29 cellular contexts compared by ENCODE assay signal in the genomic region with DNA sequence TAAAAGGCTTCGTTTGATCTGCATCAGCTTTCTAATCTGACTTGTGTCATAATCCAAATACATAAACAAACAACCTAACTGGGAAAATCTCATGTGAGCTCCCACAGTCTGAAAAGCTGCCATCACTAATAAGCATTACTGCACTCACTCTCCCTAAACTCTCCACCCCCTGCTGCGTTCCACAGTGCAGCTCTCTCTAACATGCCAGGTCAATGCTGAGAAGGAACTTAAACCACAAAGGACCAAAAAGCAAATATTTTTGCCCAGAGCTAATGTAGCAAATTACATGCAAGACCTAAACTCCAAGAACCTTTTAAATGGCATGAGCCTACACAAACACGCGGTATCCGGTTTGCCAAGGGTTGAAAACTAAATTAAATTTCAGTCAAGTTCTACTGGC.
DNase-seq lines count a peak whose midpoint lies in the region; ATAC-seq, FAIRE-seq and TF ChIP-seq lines count a peak whose summit lies in the region.
"Had no signal": no experiment of that assay in that cellular context is flagged by ENCODE, and none has a peak within 500 bp of the region (broad histone marks: within the 10 kb centered on the region; RNA-seq: fewer than 3 reads in every experiment).

No MANE protein-coding gene starts in this region.

- no peaks in the 10 kb centered on the region for H3K9me1 ChIP-seq in K562 (ENCODE audit: control insufficient read depth, insufficient read depth, low read length)

- H3K9me3 ChIP-seq in K562 (replicated peaks; ENCODE audit: control insufficient read depth, insufficient read depth, low read depth, low read length), result peaks cover 16% of the 10 kb centered on the region
- H3K9me3 ChIP-seq: esophagus squamous epithelium, pancreas, sigmoid colon, transverse colon had no signal

- peaks cover 14 to 50% of the 10 kb centered on the region in 2 experiments for H3K4me1 ChIP-seq in K562 (replicated peaks in 1 of 2; ENCODE audit: control insufficient read depth in 2 of 2, insufficient read depth in 2 of 2, low read length in 2 of 2)
- H3K4me1 ChIP-seq: pancreas had no signal

- no peaks in the 10 kb centered on the region for H3K79me2 ChIP-seq in K562 (ENCODE audit: control insufficient read depth, insufficient read depth, low read length)

- no peaks in the 10 kb centered on the region for H3K27me3 ChIP-seq in K562 (ENCODE audit: control insufficient read depth in 2 of 2, insufficient read depth in 2 of 2, low read length in 2 of 2)
- H3K27me3 ChIP-seq: BLaER1 treated with 17β-estradiol and CSF1 and Interleukin-3, amounts not matched to agents 10 nM and 100 nM; cardiac muscle cell; esophagus squamous epithelium; heart right ventricle; pancreas; sigmoid colon; transverse colon had no signal

- in situ Hi-C loops in K562 (cut with MboI), result no loop called here

- H3K36me3 ChIP-seq in K562 (ENCODE audit: control insufficient read depth, insufficient read depth, low read length), result no peaks in the 10 kb centered on the region
- H3K36me3 ChIP-seq: BLaER1 treated with 17β-estradiol and CSF1 and Interleukin-3, amounts not matched to agents 10 nM and 100 nM; cardiac muscle cell; esophagus squamous epithelium; heart right ventricle; pancreas; sigmoid colon; transverse colon had no signal

- no peak for DNase-seq in activated naive CD8-positive, alpha-beta T cell treated with anti-CD3 and anti-CD28 coated beads, Interleukin-2, amount 50 U/mL, for 24 hours
- no peak for DNase-seq in K562 (ENCODE audit: extremely low read depth in 1 of 4, low spot score in 3 of 4)
- DNase-seq in fibroblast of villous mesenchyme (ENCODE audit: low read depth), result peak; percentile 45
- no peak for DNase-seq in NCI-H2196 treated with DMSO at 0.1 percent for 48 hours (lab: John Stamatoyannopoulos, UW; ENCODE audit: unreplicated experiment)
- DNase-seq in NCI-H526 (lab: John Stamatoyannopoulos, UW), result no peak
- no peak for DNase-seq in SKM-1 (lab: John Stamatoyannopoulos, UW; ENCODE audit: unreplicated experiment)
- DNase-seq: activated CD8-positive, alpha-beta T cell treated with anti-CD3 and anti-CD28 coated beads, Interleukin-2, amount 10 ng/mL, durations not matched to agents 7 days and 5 days; activated T-cell treated with anti-CD3 and anti-CD28 coated beads, Interleukin-2, amount 50 U/mL, for 24 hours; effector CD8-positive, alpha-beta T cell; esophagus squamous epithelium; GDM1; heart right ventricle; islet precursor cell; NCI-H748 treated with DMSO at 0.1 percent for 48 hours; pancreas; PC-3; sigmoid colon; stimulated activated CD4-positive, alpha-beta T cell treated with anti-CD3 and anti-CD28 coated beads, Interleukin-2, amount 100 ng/mL, for 48 hours; transverse colon had no signal

- TF ChIP-seq POLR2A in K562 (conservative IDR thresholded peaks at IDR 0.05), result no peak

- no peak overlapping the region for H3K4me3 Mint-ChIP-seq in activated naive CD8-positive, alpha-beta T cell
- H3K4me3 Mint-ChIP-seq in activated naive CD8-positive, alpha-beta T cell treated with anti-CD3 and anti-CD28 coated beads, Interleukin-2, amount 50 U/mL, for 24 hours, result no peak overlapping the region
- H3K4me3 Mint-ChIP-seq: activated CD8-positive, alpha-beta T cell treated with anti-CD3 and anti-CD28 coated beads, Interleukin-2, amount 10 ng/mL, durations not matched to agents 7 days and 5 days; activated naive CD4-positive, alpha-beta T cell treated with anti-CD3 and anti-CD28 coated beads, Interleukin-2, amount 50 U/mL, for 24 hours; activated T-cell treated with anti-CD3 and anti-CD28 coated beads, Interleukin-2, amount 50 U/mL, for 24 hours; stimulated activated naive CD8-positive, alpha-beta T cell treated with anti-CD3 and anti-CD28 coated beads, Interleukin-15, Interleukin-2, amounts not matched to agents 100 ng/mL and 50 ng/mL, for 24 hours; T-helper 2 cell treated with Interferon-gamma antibody and Interleukin-4, amounts not matched to agents 5 μg/mL and 100 μg/mL, for 36 hours had no signal

- no TSS peak for BruUV-seq in K562 (replicated peaks; lab: Mats Ljungman, UMichigan)

- no peaks in the 10 kb centered on the region for H4K20me1 ChIP-seq in K562 (replicated peaks; ENCODE audit: control insufficient read depth, insufficient read depth, low read length)
- H4K20me1 ChIP-seq: BLaER1 treated with 17β-estradiol and CSF1 and Interleukin-3, amounts not matched to agents 10 nM and 100 nM had no signal

- POLR2A ChIA-PET in K562 (lab: Yijun Ruan, JAX), result interaction anchor here (1.7 kb wide), 1 partner anchor 10 kb away, joined by 6 read pairs; no protein-coding TSS in a partner anchor

- no peak for FAIRE-seq in K562 (lab: Jason Lieb, UNC)
- FAIRE-seq: pancreas had no signal

- TF ChIP-seq EP300 in K562 (IDR thresholded peaks at IDR 0.05; ENCODE audit: low read length), result no peak

- H3K9me3 Mint-ChIP-seq in activated naive CD8-positive, alpha-beta T cell (ENCODE audit: low read depth), result no peaks in the 10 kb centered on the region
- H3K9me3 Mint-ChIP-seq in activated naive CD8-positive, alpha-beta T cell treated with anti-CD3 and anti-CD28 coated beads, Interleukin-2, amount 50 U/mL, for 24 hours, result peaks cover 21% of the 10 kb centered on the region

- ATAC-seq in activated naive CD8-positive, alpha-beta T cell treated with anti-CD3 and anti-CD28 coated beads, Interleukin-2, amount 50 U/mL, for 24 hours, result no peak
- ATAC-seq in K562 (no peak), GM21526 (IDR thresholded peaks at IDR 0.05; ENCODE audit: low FRiP score, unreplicated experiment) (no peak)
- ATAC-seq: activated CD8-positive, alpha-beta T cell treated with anti-CD3 and anti-CD28 coated beads, Interleukin-2, amount 10 ng/mL, durations not matched to agents 7 days and 5 days; heart right ventricle; pancreas; PC-3 had no signal

- peak overlapping the region; percentile 3 for H3K27ac Mint-ChIP-seq in activated naive CD8-positive, alpha-beta T cell
- no peak overlapping the region for H3K27ac Mint-ChIP-seq in activated naive CD8-positive, alpha-beta T cell treated with anti-CD3 and anti-CD28 coated beads, Interleukin-2, amount 50 U/mL, for 24 hours
- H3K27ac Mint-ChIP-seq: activated CD8-positive, alpha-beta T cell treated with anti-CD3 and anti-CD28 coated beads, Interleukin-2, amount 10 ng/mL, durations not matched to agents 7 days and 5 days; activated naive CD4-positive, alpha-beta T cell treated with anti-CD3 and anti-CD28 coated beads, Interleukin-2, amount 50 U/mL, for 24 hours; activated T-cell treated with anti-CD3 and anti-CD28 coated beads, Interleukin-2, amount 50 U/mL, for 24 hours; stimulated activated naive CD8-positive, alpha-beta T cell treated with anti-CD3 and anti-CD28 coated beads, Interleukin-15, Interleukin-2, amounts not matched to agents 100 ng/mL and 50 ng/mL, for 24 hours; T-helper 2 cell treated with Interferon-gamma antibody and Interleukin-4, amounts not matched to agents 5 μg/mL and 100 μg/mL, for 36 hours had no signal

- TF ChIP-seq RAD21 in K562 (CRISPR knock-in tag; conservative IDR thresholded peaks at IDR 0.05 in 1 of 2, IDR thresholded peaks at IDR 0.05 in 1 of 2), result no peak

- TF ChIP-seq CTCF in K562 (IDR thresholded peaks at IDR 0.05 in 2 of 3, conservative IDR thresholded peaks at IDR 0.05 in 1 of 3; ENCODE audit: insufficient read depth in 2 of 3, low read depth in 1 of 3, low read length in 3 of 3) (no peak), fibroblast of villous mesenchyme (IDR thresholded peaks at IDR 0.05; ENCODE audit: insufficient read depth, low read depth, low read length) (no peak)

- peak overlapping the region; percentile 98 for H2AFZ ChIP-seq in K562 (ENCODE audit: low read depth, low read length)

- intact Hi-C loops in K562 (cut with micrococcal nuclease), result no loop called here

- peaks cover 24% of the 10 kb centered on the region for H3K4me1 Mint-ChIP-seq in activated naive CD8-positive, alpha-beta T cell (ENCODE audit: low read depth)
- H3K4me1 Mint-ChIP-seq in activated naive CD8-positive, alpha-beta T cell treated with anti-CD3 and anti-CD28 coated beads, Interleukin-2, amount 50 U/mL, for 24 hours, result peaks cover 34% of the 10 kb centered on the region

- CTCF ChIA-PET in K562 (lab: Yijun Ruan, JAX; ENCODE audit: low intra/inter-chr PET ratio), result no interaction called here

- no peak overlapping the region for H3K27ac ChIP-seq in K562 (ENCODE audit: extremely low read depth, low read depth, low read length)
- H3K27ac ChIP-seq: 22Rv1; BLaER1 treated with 17β-estradiol and CSF1 and Interleukin-3, amounts not matched to agents 10 nM and 100 nM; cardiac muscle cell; esophagus squamous epithelium; heart right ventricle; pancreas; sigmoid colon; transverse colon had no signal

- no peaks in the 10 kb centered on the region for H3K27me3 Mint-ChIP-seq in activated naive CD8-positive, alpha-beta T cell
- H3K27me3 Mint-ChIP-seq in activated naive CD8-positive, alpha-beta T cell treated with anti-CD3 and anti-CD28 coated beads, Interleukin-2, amount 50 U/mL, for 24 hours, result no peaks in the 10 kb centered on the region
- H3K27me3 Mint-ChIP-seq: activated naive CD4-positive, alpha-beta T cell treated with anti-CD3 and anti-CD28 coated beads, Interleukin-2, amount 50 U/mL, for 24 hours; activated T-cell treated with anti-CD3 and anti-CD28 coated beads, Interleukin-2, amount 50 U/mL, for 24 hours; stimulated activated naive CD8-positive, alpha-beta T cell treated with anti-CD3 and anti-CD28 coated beads, Interleukin-15, Interleukin-2, amounts not matched to agents 100 ng/mL and 50 ng/mL, for 24 hours had no signal

- no peak overlapping the region for H3K4me3 ChIP-seq in K562
- H3K4me3 ChIP-seq in fibroblast of villous mesenchyme (ENCODE audit: low read depth, low read length), result no peak overlapping the region
- H3K4me3 ChIP-seq: BLaER1 treated with 17β-estradiol and CSF1 and Interleukin-3, amounts not matched to agents 10 nM and 100 nM; cardiac muscle cell; esophagus squamous epithelium; GM23248; heart right ventricle; lung; pancreas; sigmoid colon; transverse colon had no signal

- H3K4me2 ChIP-seq in K562 (ENCODE audit: insufficient read depth, low read length), result no peak overlapping the region

- no peak overlapping the region for H3K9ac ChIP-seq in K562 (ENCODE audit: insufficient read depth in 1 of 2, low read depth in 2 of 2, low read length in 2 of 2)
- H3K9ac ChIP-seq: BLaER1 treated with 17β-estradiol and CSF1 and Interleukin-3, amounts not matched to agents 10 nM and 100 nM; GM23248 had no signal

- WGBS in K562 (ENCODE audit: insufficient coverage, low coverage, missing lambda C conversion rate), result 64% methylated on average over 5 of the region's 5 CpGs

- no peaks in the 10 kb centered on the region for H3K36me3 Mint-ChIP-seq in activated naive CD8-positive, alpha-beta T cell
- H3K36me3 Mint-ChIP-seq in activated naive CD8-positive, alpha-beta T cell treated with anti-CD3 and anti-CD28 coated beads, Interleukin-2, amount 50 U/mL, for 24 hours (ENCODE audit: low read depth), result peaks cover 9% of the 10 kb centered on the region
- H3K36me3 Mint-ChIP-seq: activated naive CD4-positive, alpha-beta T cell treated with anti-CD3 and anti-CD28 coated beads, Interleukin-2, amount 50 U/mL, for 24 hours had no signal

TF ChIP-seq in K562, 482 proteins besides CTCF, POLR2A, EP300 and RAD21 (continues in another document):
- TF ChIP-seq HNRNPLL (IDR thresholded peaks at IDR 0.05; ENCODE audit: low read depth, low read length, poor library complexity, severe bottlenecking), result no peak
- no peak for TF ChIP-seq CREM (IDR thresholded peaks at IDR 0.05; ENCODE audit: low read depth)
- TF ChIP-seq POLR2AphosphoS5 (IDR thresholded peaks at IDR 0.05; ENCODE audit: control insufficient read depth, insufficient read depth, low read depth, low read length), result no peak
